In the genomic region with DNA sequence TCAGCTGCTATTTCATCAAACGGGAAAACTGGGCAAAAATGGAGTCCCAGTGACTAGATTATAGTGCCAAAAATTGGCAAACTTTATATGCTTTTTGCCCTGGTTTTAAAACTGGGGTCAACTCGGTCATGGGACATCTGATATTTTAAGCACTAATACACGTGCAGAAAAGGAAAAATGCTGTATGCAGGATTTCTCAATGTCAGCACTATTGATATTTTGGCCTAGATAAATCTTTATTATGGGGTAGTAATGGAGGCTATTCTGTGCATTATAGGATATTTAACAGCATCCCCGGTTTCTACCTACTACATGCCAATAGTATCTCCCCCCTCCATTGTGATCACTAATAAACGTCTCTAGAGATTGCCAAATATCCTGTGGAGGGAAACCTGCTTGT, we compare ENCODE assay signal across 8 cellular contexts.
"Had no signal": no experiment of that assay in that cellular context is flagged by ENCODE, and none has a peak within 500 bp of the region (broad histone marks: within the 10 kb centered on the region; RNA-seq: fewer than 3 reads in every experiment).

No MANE protein-coding gene starts in this region.

- H3K4me3 ChIP-seq: GM12878 had no signal

- FAIRE-seq: G401.6, GM12878, GM12891, GM12892, GM18507, GM19239 had no signal

- ATAC-seq: GM12878 had no signal

- DNase-seq: GDM1, GF-D8 had no signal
